8 cellular contexts compared by ENCODE assay signal in genomic region chr10:117374506-117375359, GRCh38. TPM values are rescaled to one million over a fixed set of nuclear protein-coding genes. Genes with fewer than 3 reads are reported as not detected.
A peak's percentile ranks its signal among the peaks of the same experiment; 100 is the strongest.
DNase-seq lines count a peak whose midpoint lies in the region; ATAC-seq and TF ChIP-seq lines count a peak whose summit lies in the region.

No MANE protein-coding gene starts in this region.

- H3K27me3 Mint-ChIP-seq in stimulated activated naive CD8-positive, alpha-beta T cell treated with anti-CD3 and anti-CD28 coated beads, Interleukin-15, amount 100 ng/mL, for 72 hours = peaks cover 25% of the 10 kb centered on the region

- peak; percentile 32 for ATAC-seq in GM21737 (IDR thresholded peaks at IDR 0.05; ENCODE audit: unreplicated experiment)
- ATAC-seq in stimulated activated naive CD8-positive, alpha-beta T cell treated with anti-CD3 and anti-CD28 coated beads, Interleukin-15, amount 100 ng/mL, for 72 hours = peak; percentile 64

- no peak for TF ChIP-seq EP300 in Ishikawa (IDR thresholded peaks at IDR 0.05; ENCODE audit: borderline replicate concordance)

- H3K27ac Mint-ChIP-seq in stimulated activated naive CD8-positive, alpha-beta T cell treated with anti-CD3 and anti-CD28 coated beads, Interleukin-15, amount 100 ng/mL, for 72 hours = peak overlapping the region; percentile 90 to 93

- no peaks in the 10 kb centered on the region for H3K9me3 Mint-ChIP-seq in stimulated activated naive CD8-positive, alpha-beta T cell treated with anti-CD3 and anti-CD28 coated beads, Interleukin-15, amount 100 ng/mL, for 72 hours

- TF ChIP-seq CTCF in epithelial cell of esophagus (IDR thresholded peaks at IDR 0.05; ENCODE audit: insufficient read depth, low read depth, low read length, missing control alignments) = no peak

- peaks cover 36% of the 10 kb centered on the region for H3K4me1 Mint-ChIP-seq in stimulated activated naive CD8-positive, alpha-beta T cell treated with anti-CD3 and anti-CD28 coated beads, Interleukin-15, amount 100 ng/mL, for 72 hours

- H3K9me3 ChIP-seq in mesodermal cell (ENCODE audit: control insufficient read depth, low read length) = no peaks in the 10 kb centered on the region

- H3K4me1 ChIP-seq in mesodermal cell (ENCODE audit: control insufficient read depth, insufficient read depth, low read length, poor library complexity, severe bottlenecking) = peaks cover 9% of the 10 kb centered on the region

- peak overlapping the region; percentile 77 for H3K4me3 ChIP-seq in epithelial cell of esophagus (ENCODE audit: low read length)
- H3K4me3 ChIP-seq in mesodermal cell (ENCODE audit: extremely low read depth, insufficient read depth, low read length, poor library complexity, severe bottlenecking) = peak overlapping the region; percentile 79

- H3K4me3 Mint-ChIP-seq in stimulated activated naive CD8-positive, alpha-beta T cell treated with anti-CD3 and anti-CD28 coated beads, Interleukin-15, amount 100 ng/mL, for 72 hours = peak overlapping the region; percentile 93 to 97

- H3K36me3 ChIP-seq in mesodermal cell (ENCODE audit: control insufficient read depth, insufficient read depth, low read length) = peaks cover 8% of the 10 kb centered on the region

- peak overlapping the region; percentile 55 for H3K27ac ChIP-seq in mesodermal cell (ENCODE audit: low read depth, low read length, severe bottlenecking)

- 0% methylated on average over 77 to 81 of the region's 92 CpGs for WGBS in mesodermal cell (ENCODE audit: insufficient coverage in 2 of 2), 2 experiments

- no peak for TF ChIP-seq RAD21 in Ishikawa (IDR thresholded peaks at IDR 0.05; ENCODE audit: low read depth)

- DNase-seq in DMS79 treated with DMSO at 0.1 percent for 48 hours (lab: John Stamatoyannopoulos, UW) = peak; percentile 21
- DNase-seq in DMS79 (lab: John Stamatoyannopoulos, UW) = no peak
- DNase-seq in activated CD4-positive, alpha-beta T cell treated with anti-CD3 and anti-CD28 coated beads, Interleukin-2, amount 50 U/mL, for 24 hours (ENCODE audit: low read depth in 1 of 2, low spot score in 1 of 2) = peak; percentile 3 to 5
- peak; percentile 58 for DNase-seq in epithelial cell of esophagus (ENCODE audit: low read depth)
- DNase-seq in stimulated activated naive CD8-positive, alpha-beta T cell treated with anti-CD3 and anti-CD28 coated beads, Interleukin-15, amount 100 ng/mL, for 72 hours = peak; percentile 38 to 39

TF ChIP-seq in Ishikawa, 13 proteins besides CTCF, POLR2A, EP300 and RAD21:
- TF ChIP-seq MAX (IDR thresholded peaks at IDR 0.05) = no peak
- TF ChIP-seq USF1 (IDR thresholded peaks at IDR 0.05) = no peak
- TF ChIP-seq REST (IDR thresholded peaks at IDR 0.05; ENCODE audit: low read depth) = no peak
- peak; percentile 16; the same call in 1 of the 2 replicates for TF ChIP-seq YY1 (IDR thresholded peaks at IDR 0.05; ENCODE audit: low read depth)
- TF ChIP-seq ZBTB7A (IDR thresholded peaks at IDR 0.05; ENCODE audit: low read depth) = peak; percentile 69; the same call in 1 of the 2 replicates
- TF ChIP-seq TEAD4 (IDR thresholded peaks at IDR 0.05) = no peak
- TF ChIP-seq EGR1 (IDR thresholded peaks at IDR 0.05) = peak; percentile 41; the same call in 1 of the 2 replicates

RNA-seq across cellular contexts. Expression of gene PDZD8, which starts 0.5 kb away (rescaled TPM):
- polyA plus RNA-seq in mesodermal cell (2013, experiment 1 of 2) = 15.3 TPM
- 15.9 TPM for polyA plus RNA-seq in mesodermal cell (2013, experiment 2 of 2)
